ENCODE assay signal across 14 cellular contexts in the genomic region with DNA sequence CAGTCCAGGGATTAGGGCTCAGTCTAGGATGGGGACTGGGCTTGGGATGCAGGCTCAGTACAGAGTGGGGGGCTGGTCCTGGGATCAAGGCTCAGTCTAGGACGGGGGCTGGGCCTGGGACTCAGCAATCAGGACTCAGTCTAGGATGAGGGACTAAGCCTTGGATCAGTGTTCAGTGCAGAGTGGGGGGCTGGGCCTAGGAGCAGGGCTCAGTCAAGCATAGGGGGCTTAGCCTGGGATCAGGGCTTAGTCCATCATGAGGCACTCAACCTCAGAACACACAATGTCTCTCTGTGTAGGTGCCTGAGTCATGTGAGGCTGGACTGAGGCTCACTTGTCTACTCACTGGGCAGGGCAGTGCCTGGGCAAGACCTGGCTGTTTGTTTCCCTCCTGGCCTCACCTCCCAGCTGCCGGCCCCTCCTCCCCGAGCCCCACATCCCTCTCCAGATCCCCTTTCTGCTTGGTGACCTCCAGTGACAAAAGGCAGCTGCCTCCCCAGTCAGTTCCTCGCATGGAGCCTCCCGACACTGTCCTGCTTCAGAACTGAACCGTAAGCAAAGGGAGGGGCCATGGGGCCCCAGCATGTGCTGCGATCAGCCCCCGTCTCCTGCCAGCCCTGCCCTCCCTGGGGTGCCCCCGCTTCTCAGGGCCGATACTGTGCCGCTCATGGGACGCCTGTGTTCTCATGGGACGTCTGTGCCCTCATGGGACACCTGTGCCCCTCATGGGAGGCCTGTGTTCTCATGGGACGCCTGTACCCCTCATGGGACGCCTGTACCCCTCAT. TPM values are rescaled to one million over a fixed set of nuclear protein-coding genes. Genes with fewer than 3 reads are reported as not detected.
DNase-seq lines count a peak whose midpoint lies in the region; ATAC-seq and TF ChIP-seq lines count a peak whose summit lies in the region.
"Had no signal": no experiment of that assay in that cellular context is flagged by ENCODE, and none has a peak within 500 bp of the region (broad histone marks: within the 10 kb centered on the region; RNA-seq: fewer than 3 reads in every experiment).

No MANE protein-coding gene starts in this region.

- H2BK5ac ChIP-seq in trophoblast cell (ENCODE audit: low read depth, low read length, poor library complexity) = no peak overlapping the region

- peak overlapping the region; percentile 10 for H3K27ac ChIP-seq in CD4-positive, alpha-beta T cell (ENCODE audit: low read depth, low read length)
- no peak overlapping the region for H3K27ac ChIP-seq in GM23248
- peak overlapping the region; percentile 72 for H3K27ac ChIP-seq in mammary epithelial cell (ENCODE audit: insufficient read depth, low read depth, low read length)
- H3K27ac ChIP-seq in trophoblast cell (ENCODE audit: low read depth, low read length) = no peak overlapping the region
- H3K27ac ChIP-seq: KMS-11 had no signal

- H3K79me2 ChIP-seq in GM23248 (ENCODE audit: insufficient read depth) (no peaks in the 10 kb centered on the region), mammary epithelial cell (ENCODE audit: insufficient read depth, low read length) (no peaks in the 10 kb centered on the region), trophoblast cell (ENCODE audit: control insufficient read depth, insufficient read depth, low read length, poor library complexity) (no peaks in the 10 kb centered on the region)

- in situ Hi-C loops in GM23248 (cut with MboI) (no loop called here), mammary epithelial cell (cut with MboI; ENCODE audit: low sequenced_read_pairs in 2 of 2) (no loop called here)

- 87 to 96% methylated on average over 8 to 15 of the region's 15 CpGs for WGBS in GM23248 (ENCODE audit: low coverage in 1 of 2, low lambda C conversion rate in 2 of 2, missing lambda C conversion rate in 2 of 2), 2 experiments
- WGBS in mammary epithelial cell (ENCODE audit: low coverage, missing lambda C conversion rate) = 72% methylated on average over 9 of the region's 15 CpGs
- no CpG with 5 or more reads among the region's 15 CpGs for WGBS in trophoblast cell (ENCODE audit: extremely low coverage, insufficient coverage, insufficient read length)

- H3K9me3 Mint-ChIP-seq in CD4-positive, alpha-beta T cell = no peaks in the 10 kb centered on the region
- H3K9me3 Mint-ChIP-seq in naive thymus-derived CD8-positive, alpha-beta T cell = no peaks in the 10 kb centered on the region
- H3K9me3 Mint-ChIP-seq: activated naive CD4-positive, alpha-beta T cell treated with anti-CD3 and anti-CD28 coated beads, Interleukin-2, amount 50 U/mL, for 24 hours; stimulated activated naive CD8-positive, alpha-beta T cell treated with anti-CD3 and anti-CD28 coated beads, Interleukin-15, Interleukin-2, amounts not matched to agents 100 ng/mL and 50 ng/mL, for 24 hours had no signal

- CTCF ChIA-PET in CD4-positive, alpha-beta T cell (lab: Charles Lee) = interaction anchor here (1.1 kb wide), 1 partner anchor 221 kb away, joined by 3 read pairs; no protein-coding TSS in a partner anchor
- CTCF ChIA-PET in mammary epithelial cell (lab: Charles Lee; ENCODE audit: low non-redundant PET) = no interaction called here

- no peak overlapping the region for H4K91ac ChIP-seq in trophoblast cell (ENCODE audit: low read depth, low read length)

- H3K36me3 ChIP-seq in GM23248 (ENCODE audit: low read depth) = no peaks in the 10 kb centered on the region
- H3K36me3 ChIP-seq in mammary epithelial cell (ENCODE audit: insufficient read depth, low read length) = no peaks in the 10 kb centered on the region
- no peaks in the 10 kb centered on the region for H3K36me3 ChIP-seq in trophoblast cell (ENCODE audit: control insufficient read depth in 1 of 2, insufficient read depth in 2 of 2, low read length in 2 of 2)

- no peak for DNase-seq in CD4-positive, alpha-beta T cell
- DNase-seq in GM23248 = peak; percentile 23
- DNase-seq in mammary epithelial cell = peak; percentile 89
- peak in 1 of 10 donors; percentile 39 for DNase-seq in naive thymus-derived CD8-positive, alpha-beta T cell
- DNase-seq in NCI-H1092 (lab: John Stamatoyannopoulos, UW) = no peak
- DNase-seq in trophoblast cell = no peak
- DNase-seq in NCI-H2227 (lab: John Stamatoyannopoulos, UW; ENCODE audit: unreplicated experiment) = no peak
- DNase-seq: cerebellar nuclear complex; NCI-H2171 treated with DMSO at 0.1 percent for 48 hours; stimulated activated CD4-positive, alpha-beta T cell treated with anti-CD3 and anti-CD28 coated beads, Interleukin-4, amount 100 ng/mL, for 1 hour had no signal

- no peak overlapping the region for H4K12ac ChIP-seq in trophoblast cell (ENCODE audit: low read depth, low read length)

- H2AFZ ChIP-seq in GM23248 (no peak overlapping the region), mammary epithelial cell (ENCODE audit: low read depth, low read length) (no peak overlapping the region), trophoblast cell (ENCODE audit: insufficient read depth, low read length, poor library complexity) (no peak overlapping the region)

- no TSS peak for BruUV-seq in mammary epithelial cell (replicated peaks; lab: Mats Ljungman, UMichigan)

- intact Hi-C loops in CD4-positive, alpha-beta T cell (cut with DNase I, micrococcal nuclease) = no loop called here
- intact Hi-C loops in mammary epithelial cell (cut with micrococcal nuclease) = no loop called here

- no peaks in the 10 kb centered on the region for H3K9me2 ChIP-seq in GM23248 (ENCODE audit: insufficient read depth)

- no peak overlapping the region for H3K4me3 Mint-ChIP-seq in CD4-positive, alpha-beta T cell
- no peak overlapping the region for H3K4me3 Mint-ChIP-seq in naive thymus-derived CD8-positive, alpha-beta T cell
- H3K4me3 Mint-ChIP-seq: activated naive CD4-positive, alpha-beta T cell treated with anti-CD3 and anti-CD28 coated beads, Interleukin-2, amount 50 U/mL, for 24 hours; stimulated activated naive CD8-positive, alpha-beta T cell treated with anti-CD3 and anti-CD28 coated beads, Interleukin-15, Interleukin-2, amounts not matched to agents 100 ng/mL and 50 ng/mL, for 24 hours had no signal

- TF ChIP-seq CTCF in CD4-positive, alpha-beta T cell (IDR thresholded peaks at IDR 0.05) = no peak
- TF ChIP-seq CTCF in mammary epithelial cell (conservative IDR thresholded peaks at IDR 0.05 in 1 of 2, IDR thresholded peaks at IDR 0.05 in 1 of 2; ENCODE audit: extremely low read depth in 1 of 2, insufficient read depth in 1 of 2, low read depth in 1 of 2, low read length in 2 of 2) = no peak

- H3K4me3 ChIP-seq in GM23248 = no peak overlapping the region
- H3K4me3 ChIP-seq in mammary epithelial cell (replicated peaks in 1 of 3; ENCODE audit: insufficient read depth in 1 of 3, low read depth in 2 of 3, low read length in 3 of 3) = no peak overlapping the region
- no peak overlapping the region for H3K4me3 ChIP-seq in trophoblast cell (ENCODE audit: low read depth, low read length)

- no peaks in the 10 kb centered on the region for H3F3A ChIP-seq in GM23248 (ENCODE audit: insufficient read depth)

- H3K36me3 Mint-ChIP-seq in CD4-positive, alpha-beta T cell (ENCODE audit: low read depth) = peaks cover 7% of the 10 kb centered on the region
- H3K36me3 Mint-ChIP-seq in naive thymus-derived CD8-positive, alpha-beta T cell = no peaks in the 10 kb centered on the region
- H3K36me3 Mint-ChIP-seq: activated naive CD4-positive, alpha-beta T cell treated with anti-CD3 and anti-CD28 coated beads, Interleukin-2, amount 50 U/mL, for 24 hours had no signal

- peaks cover 23% of the 10 kb centered on the region for H3K4me1 Mint-ChIP-seq in CD4-positive, alpha-beta T cell (ENCODE audit: low read depth)
- H3K4me1 Mint-ChIP-seq in naive thymus-derived CD8-positive, alpha-beta T cell = peaks cover 9 to 47% (median 24%) of the 10 kb centered on the region in 4 donors

- H3K9me3 ChIP-seq in CD4-positive, alpha-beta T cell (ENCODE audit: control insufficient read depth, low read length) = no peaks in the 10 kb centered on the region
- no peaks in the 10 kb centered on the region for H3K9me3 ChIP-seq in GM23248 (ENCODE audit: low read depth)
- no peaks in the 10 kb centered on the region for H3K9me3 ChIP-seq in mammary epithelial cell (replicated peaks; ENCODE audit: insufficient read depth, low read length)
- no peaks in the 10 kb centered on the region for H3K9me3 ChIP-seq in trophoblast cell (ENCODE audit: insufficient read depth, low read depth, low read length)

- H2BK120ac ChIP-seq in trophoblast cell (ENCODE audit: insufficient read depth, low read length, poor library complexity) = no peak overlapping the region

- H3K79me1 ChIP-seq in trophoblast cell (ENCODE audit: low read length) = no peaks in the 10 kb centered on the region

- H3K14ac ChIP-seq in trophoblast cell (ENCODE audit: low read length) = no peak overlapping the region

- H4K20me1 ChIP-seq in GM23248 (ENCODE audit: insufficient read depth) (no peaks in the 10 kb centered on the region), mammary epithelial cell (ENCODE audit: insufficient read depth, low read length) (no peaks in the 10 kb centered on the region)

- no peak overlapping the region for H2AK5ac ChIP-seq in trophoblast cell (ENCODE audit: low read length)

- no peak overlapping the region for H3K9ac ChIP-seq in GM23248
- peak overlapping the region; percentile 29 for H3K9ac ChIP-seq in mammary epithelial cell (ENCODE audit: insufficient read depth, low read length)
- no peak overlapping the region for H3K9ac ChIP-seq in trophoblast cell (ENCODE audit: low read length)
- H3K9ac ChIP-seq: KMS-11 had no signal

- no peak overlapping the region for H3K23ac ChIP-seq in trophoblast cell (ENCODE audit: low read length)

- no peak overlapping the region for H4K8ac ChIP-seq in trophoblast cell (ENCODE audit: low read depth, low read length)

- no peak overlapping the region for H3K4ac ChIP-seq in trophoblast cell (ENCODE audit: low read depth, low read length)

- POLR2A ChIA-PET in CD4-positive, alpha-beta T cell (lab: Charles Lee) = interaction anchor here (0.7 kb wide), 1 partner anchor 584 kb away, joined by 3 read pairs; no protein-coding TSS in a partner anchor
- POLR2A ChIA-PET in naive thymus-derived CD8-positive, alpha-beta T cell (lab: Charles Lee) = interaction anchor here (1.1 to 1.4 kb wide), 2 partner anchors 9 to 11 kb away, joined by 4 to 5 read pairs; no protein-coding TSS in a partner anchor

- dilution Hi-C loops in mammary epithelial cell (cut with HindIII; ENCODE audit: low sequenced_read_pairs) = loop anchor here (10.0 kb wide), 3 partner anchors 47 to 477 kb away; a partner anchor contains a TSS

- ATAC-seq in CD4-positive, alpha-beta T cell (ENCODE audit: poor library complexity) = no peak
- ATAC-seq in naive thymus-derived CD8-positive, alpha-beta T cell = no peak

- H3K18ac ChIP-seq in trophoblast cell (ENCODE audit: low read length) = no peak overlapping the region

- peak overlapping the region; percentile 56 for H3K27ac Mint-ChIP-seq in CD4-positive, alpha-beta T cell
- peak overlapping the region in 9 of 10 donors; percentile 25 to 87 (median 78) for H3K27ac Mint-ChIP-seq in naive thymus-derived CD8-positive, alpha-beta T cell
- H3K27ac Mint-ChIP-seq: stimulated activated naive CD8-positive, alpha-beta T cell treated with anti-CD3 and anti-CD28 coated beads, Interleukin-15, Interleukin-2, amounts not matched to agents 100 ng/mL and 50 ng/mL, for 24 hours had no signal

- no peaks in the 10 kb centered on the region for H3K27me3 ChIP-seq in CD4-positive, alpha-beta T cell (ENCODE audit: control insufficient read depth, insufficient read depth, low read length)
- H3K27me3 ChIP-seq in GM23248 (replicated peaks; ENCODE audit: insufficient read depth) = no peaks in the 10 kb centered on the region
- H3K27me3 ChIP-seq in mammary epithelial cell (ENCODE audit: insufficient read depth, low read length) = no peaks in the 10 kb centered on the region
- no peaks in the 10 kb centered on the region for H3K27me3 ChIP-seq in trophoblast cell (ENCODE audit: insufficient read depth, low read length)

- H3K4me2 ChIP-seq in GM23248 (ENCODE audit: unreplicated experiment) (no peak overlapping the region), mammary epithelial cell (ENCODE audit: insufficient read depth, low read depth, low read length) (peak overlapping the region; percentile 28), trophoblast cell (ENCODE audit: low read length) (no peak overlapping the region)
- H3K4me2 ChIP-seq: KMS-11 had no signal

- no peaks in the 10 kb centered on the region for H3K27me3 Mint-ChIP-seq in CD4-positive, alpha-beta T cell
- H3K27me3 Mint-ChIP-seq in naive thymus-derived CD8-positive, alpha-beta T cell = no peaks in the 10 kb centered on the region
- H3K27me3 Mint-ChIP-seq: activated naive CD4-positive, alpha-beta T cell treated with anti-CD3 and anti-CD28 coated beads, Interleukin-2, amount 50 U/mL, for 24 hours; stimulated activated naive CD8-positive, alpha-beta T cell treated with anti-CD3 and anti-CD28 coated beads, Interleukin-15, Interleukin-2, amounts not matched to agents 100 ng/mL and 50 ng/mL, for 24 hours had no signal

- H3K4me1 ChIP-seq in GM23248 (ENCODE audit: insufficient read depth) = peaks cover 10% of the 10 kb centered on the region
- H3K4me1 ChIP-seq in mammary epithelial cell (ENCODE audit: insufficient read depth, low read length) = peaks cover 34% of the 10 kb centered on the region
- H3K4me1 ChIP-seq in trophoblast cell (ENCODE audit: control insufficient read depth in 1 of 2, insufficient read depth in 2 of 2, low read length in 2 of 2) = peaks cover 0 to 2% of the 10 kb centered on the region in 2 experiments

- no peak overlapping the region for H2BK12ac ChIP-seq in trophoblast cell (ENCODE audit: low read length)

RNA-seq across cellular contexts. Expression of a gene that starts 6.5 kb away (rescaled TPM):
- total RNA-seq in CD4-positive, alpha-beta T cell = 10 to 100 TPM; 70.2 to 73.7 TPM
- total RNA-seq in GM23248 (2014; rRNA removed; shearing (Covaris generic)) = not detected in 2 replicates
- polyA plus RNA-seq in GM23248 (2016; fragmentation: Nextera tagmentation; extraction: Ambion mirVana) = not detected in 2 replicates
- under 1 TPM; 0.67 to 0.94 TPM for total RNA-seq in mammary epithelial cell
- 0.10 TPM for polyA plus RNA-seq in mammary epithelial cell
- not detected for polyA minus RNA-seq in mammary epithelial cell
- total RNA-seq in naive thymus-derived CD8-positive, alpha-beta T cell = 100 to 1,000 TPM; 217 to 233 TPM
- 100 to 1,000 TPM; 286 to 470 (median 332) TPM for polyA plus RNA-seq in naive thymus-derived CD8-positive, alpha-beta T cell
- polyA plus RNA-seq in trophoblast cell (2013) = not detected in 2 replicates

RNA-seq across cellular contexts. Expression of a gene that starts 13.6 kb away (rescaled TPM):
- total RNA-seq in CD4-positive, alpha-beta T cell = 10 to 100 TPM; 49.6 to 51.9 TPM
- 73.0 and 76.5 TPM in 2 replicates for total RNA-seq in GM23248 (2014; rRNA removed; shearing (Covaris generic))
- polyA plus RNA-seq in GM23248 (2016; fragmentation: Nextera tagmentation; extraction: Ambion mirVana) (84.8 and 91.3 TPM in 2 replicates), mammary epithelial cell (91.0 TPM)
- 10 to 100 TPM; 55.5 to 95.3 TPM for total RNA-seq in mammary epithelial cell
- 106 TPM for polyA minus RNA-seq in mammary epithelial cell
- total RNA-seq in naive thymus-derived CD8-positive, alpha-beta T cell = 10 to 100 TPM; 59.7 to 63.0 TPM
- polyA plus RNA-seq in naive thymus-derived CD8-positive, alpha-beta T cell = 10 to 100 TPM; 23.9 to 44.7 (median 25.5) TPM
- polyA plus RNA-seq in trophoblast cell (2013) = 46.0 and 49.1 TPM in 2 replicates

RNA-seq across cellular contexts. Expression of a gene that starts 36.3 kb away (rescaled TPM):
- 10 to 100 TPM; 12.1 to 14.9 TPM for total RNA-seq in CD4-positive, alpha-beta T cell
- total RNA-seq in GM23248 (2014; rRNA removed; shearing (Covaris generic)) = not detected in 2 replicates
- polyA plus RNA-seq in GM23248 (2016; fragmentation: Nextera tagmentation; extraction: Ambion mirVana) (not detected in 2 replicates), mammary epithelial cell (57.1 TPM)
- 100 to 1,000 TPM in 1 of 2 donors, 10 to 100 TPM in 1; 28.7 to 110 TPM for total RNA-seq in mammary epithelial cell
- 43.7 TPM for polyA minus RNA-seq in mammary epithelial cell
- under 1 TPM; 0.36 to 0.39 TPM for total RNA-seq in naive thymus-derived CD8-positive, alpha-beta T cell
- polyA plus RNA-seq in naive thymus-derived CD8-positive, alpha-beta T cell = under 1 TPM in 1 of 3 donors, not detected in 2; 0.19 TPM
- polyA plus RNA-seq in trophoblast cell (2013) = 0.03 TPM in 1 of 2 replicates, not detected in the other

RNA-seq across cellular contexts. Expression of a gene that starts 52.4 kb away (rescaled TPM):
- total RNA-seq in CD4-positive, alpha-beta T cell = under 1 TPM; 0.36 TPM
- 1.1 TPM in 1 of 2 replicates, not detected in the other for total RNA-seq in GM23248 (2014; rRNA removed; shearing (Covaris generic))
- 0.24 TPM in 1 of 2 replicates, not detected in the other for polyA plus RNA-seq in GM23248 (2016; fragmentation: Nextera tagmentation; extraction: Ambion mirVana)
- total RNA-seq in mammary epithelial cell = under 1 TPM; 0.17 to 0.19 TPM
- polyA plus RNA-seq in mammary epithelial cell = 0.15 TPM
- polyA minus RNA-seq in mammary epithelial cell = not detected
- under 1 TPM; 0.23 to 0.41 TPM for total RNA-seq in naive thymus-derived CD8-positive, alpha-beta T cell
- not detected for polyA plus RNA-seq in naive thymus-derived CD8-positive, alpha-beta T cell
- polyA plus RNA-seq in trophoblast cell (2013) = 0.16 and 0.22 TPM in 2 replicates
- total RNA-seq: mesenteric fat pad had no signal

Comparison
In these comparisons a context has a peak if more than half of its experiments do, and no peak if none do; other contexts are left out.
1. DNase-seq: peak in GM23248 (single experiment) and mammary epithelial cell (single experiment); none in CD4-positive, alpha-beta T cell (0 of 10), NCI-H1092 (single experiment), trophoblast cell (0 of 2) and NCI-H2227 (single experiment).
2. H3K27ac ChIP-seq: peak in CD4-positive, alpha-beta T cell (single experiment) and mammary epithelial cell (single experiment); none in GM23248 (single experiment) and trophoblast cell (single experiment).
3. RNA of a gene that starts 6.5 kb away (total RNA-seq): 217 to 233 TPM in naive thymus-derived CD8-positive, alpha-beta T cell and 70.2 to 73.7 TPM in CD4-positive, alpha-beta T cell; 0.67 to 0.94 TPM in mammary epithelial cell and not detected in GM23248; every median in the first group is over 10 times any median in the second.
4. RNA of a gene that starts 36.3 kb away (total RNA-seq): 28.7 to 110 TPM in mammary epithelial cell and 12.1 to 14.9 TPM in CD4-positive, alpha-beta T cell; 0.36 to 0.39 TPM in naive thymus-derived CD8-positive, alpha-beta T cell and not detected in GM23248; every median in the first group is over 4 times any median in the second.